ENCODE assay signal across 1 cellular context in the genomic region with DNA sequence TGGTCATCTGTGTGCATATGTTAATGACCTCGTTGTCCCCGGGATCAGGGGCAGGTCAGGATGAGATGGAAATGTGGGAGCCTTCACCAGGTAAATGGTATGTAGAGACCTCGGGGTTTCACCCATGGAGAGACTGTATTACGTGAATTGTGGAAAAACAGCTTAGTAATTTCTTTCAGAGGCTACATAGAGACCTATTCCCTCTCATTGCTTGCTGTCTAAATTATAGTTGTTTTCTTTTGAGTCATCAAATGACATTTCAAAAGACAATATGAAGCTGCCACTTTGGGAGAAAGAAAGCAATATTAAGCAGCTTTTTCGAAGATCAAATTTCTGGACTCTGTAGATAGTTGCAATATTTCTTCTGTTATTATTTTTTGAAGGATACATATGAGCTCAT.
TF ChIP-seq lines count a peak whose summit lies in the region.

No MANE protein-coding gene starts in this region.

TF ChIP-seq in H1, 55 proteins besides CTCF, POLR2A, EP300 and RAD21:
- TF ChIP-seq EGR1 (IDR thresholded peaks at IDR 0.05; ENCODE audit: borderline replicate concordance, low read depth, low read length) (no peak), CTBP2 (IDR thresholded peaks at IDR 0.05; ENCODE audit: borderline replicate concordance, insufficient read depth, insufficient read length, low read length) (no peak), ZNF274 (IDR thresholded peaks at IDR 0.05; ENCODE audit: borderline replicate concordance, extremely low read depth, low read length) (no peak), CBX5 (IDR thresholded peaks at IDR 0.05; ENCODE audit: low read depth, low read length) (no peak), CREB1 (IDR thresholded peaks at IDR 0.05) (no peak), RFX5 (IDR thresholded peaks at IDR 0.05; ENCODE audit: borderline replicate concordance, low read depth, low read length) (no peak), TAF7 (optimal IDR thresholded peaks at IDR 0.05; ENCODE audit: borderline replicate concordance, low read depth, low read length) (no peak)
